ENCODE assay signal across 2 cellular contexts in the genomic region with DNA sequence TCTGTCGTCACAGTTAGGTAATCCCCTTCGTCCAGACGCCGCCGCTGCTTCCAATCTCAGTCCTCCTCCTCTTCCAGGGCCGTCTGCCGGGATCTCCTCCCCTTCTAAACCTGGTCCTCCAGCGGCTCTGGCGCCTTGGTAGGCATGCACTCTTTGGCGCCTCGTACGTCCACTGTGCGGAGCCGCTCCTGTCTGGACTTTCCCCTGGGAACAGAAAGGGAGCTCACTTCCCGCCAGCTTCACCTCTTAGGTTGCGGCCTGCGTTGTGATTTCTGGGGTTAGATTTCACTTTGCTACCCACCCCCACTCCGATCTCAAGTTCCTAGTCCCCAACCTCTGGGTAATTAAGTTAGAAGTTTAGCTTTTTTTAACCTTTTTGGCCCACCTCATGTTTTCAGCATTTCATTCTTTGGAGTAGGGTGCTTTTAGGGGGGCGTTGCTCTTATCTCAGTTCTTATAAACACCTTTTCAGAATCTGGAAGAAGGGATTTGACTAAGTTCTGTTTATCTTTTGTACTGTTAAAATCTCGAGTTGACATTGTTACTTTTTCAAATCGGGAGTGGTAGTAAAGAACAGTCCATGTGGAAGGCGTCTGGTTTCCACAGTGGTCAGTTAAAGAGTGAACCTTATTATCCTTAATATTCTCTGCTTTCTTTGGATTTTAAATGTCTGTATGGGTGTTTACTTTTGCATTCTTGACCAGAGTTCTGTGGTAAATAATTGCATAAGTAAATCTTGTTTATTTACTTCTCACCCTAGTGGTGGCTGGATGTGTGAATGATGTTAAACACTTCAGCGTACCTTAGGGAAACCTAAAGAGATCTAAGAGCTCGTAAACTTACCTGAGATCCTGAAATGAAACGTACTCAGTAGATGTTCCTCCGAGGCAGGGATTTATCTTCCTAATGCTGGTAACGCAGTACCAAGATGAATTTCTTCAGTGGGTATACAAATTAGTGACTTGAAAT.
TF ChIP-seq lines count a peak whose summit lies in the region.

No MANE protein-coding gene starts in this region.

TF ChIP-seq in A549, 52 proteins besides CTCF, POLR2A, EP300 and RAD21:
- TF ChIP-seq NPAS2 (CRISPR knock-in tag; IDR thresholded peaks at IDR 0.05; ENCODE audit: borderline replicate concordance) (no peak), KDM5A (IDR thresholded peaks at IDR 0.05) (peak; percentile 46; the same call in 1 of the 2 replicates), NFE2L2 (conservative IDR thresholded peaks at IDR 0.05; ENCODE audit: low read length) (no peak), E2F6 (IDR thresholded peaks at IDR 0.05; ENCODE audit: borderline replicate concordance, low read depth) (peak; percentile 64; the same call in 1 of the 2 replicates), FOSL2 (IDR thresholded peaks at IDR 0.05) (no peak), FOSL2 (CRISPR knock-in tag; IDR thresholded peaks at IDR 0.05) (no peak), RFX5 (IDR thresholded peaks at IDR 0.05) (no peak), HOXB13 (CRISPR knock-in tag; IDR thresholded peaks at IDR 0.05; ENCODE audit: low read depth) (no peak), CBX8 (IDR thresholded peaks at IDR 0.05) (no peak), HMGXB4 (CRISPR knock-in tag; IDR thresholded peaks at IDR 0.05; ENCODE audit: borderline replicate concordance) (0 out of 2 replicates have a peak, but pooled peaks have one; percentile 51), JUN (IDR thresholded peaks at IDR 0.05) (peak in 1 of 2 experiments; percentile 14; a peak in 1 of 5 replicates), REST (IDR thresholded peaks at IDR 0.05) (no peak)

TF ChIP-seq in K562, 482 proteins besides CTCF, POLR2A, EP300 and RAD21 (continues in another document):
- TF ChIP-seq, protein P1, sequence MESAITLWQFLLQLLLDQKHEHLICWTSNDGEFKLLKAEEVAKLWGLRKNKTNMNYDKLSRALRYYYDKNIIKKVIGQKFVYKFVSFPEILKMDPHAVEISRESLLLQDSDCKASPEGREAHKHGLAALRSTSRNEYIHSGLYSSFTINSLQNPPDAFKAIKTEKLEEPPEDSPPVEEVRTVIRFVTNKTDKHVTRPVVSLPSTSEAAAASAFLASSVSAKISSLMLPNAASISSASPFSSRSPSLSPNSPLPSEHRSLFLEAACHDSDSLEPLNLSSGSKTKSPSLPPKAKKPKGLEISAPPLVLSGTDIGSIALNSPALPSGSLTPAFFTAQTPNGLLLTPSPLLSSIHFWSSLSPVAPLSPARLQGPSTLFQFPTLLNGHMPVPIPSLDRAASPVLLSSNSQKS (CRISPR knock-in tag; IDR thresholded peaks at IDR 0.05) = no peak
- no peak for TF ChIP-seq ZNF121 (CRISPR knock-in tag; conservative IDR thresholded peaks at IDR 0.05)
- 0 out of 2 replicates have a peak, but pooled peaks have one; percentile 74 for TF ChIP-seq ATF6 (CRISPR knock-in tag; IDR thresholded peaks at IDR 0.05)
- TF ChIP-seq ZEB2 (IDR thresholded peaks at IDR 0.05) = peak; percentile 8; the same call in 1 of the 2 replicates
- no peak for TF ChIP-seq ZNF449 (CRISPR knock-in tag; IDR thresholded peaks at IDR 0.05)
- TF ChIP-seq ZNF408 (CRISPR knock-in tag; IDR thresholded peaks at IDR 0.05; ENCODE audit: low read depth) = no peak
- no peak for TF ChIP-seq ZBTB2 (IDR thresholded peaks at IDR 0.05)
- no peak for TF ChIP-seq SREBF2 (CRISPR knock-in tag; IDR thresholded peaks at IDR 0.05)
- no peak for TF ChIP-seq XRCC3 (IDR thresholded peaks at IDR 0.05)
- no peak for TF ChIP-seq BRF2 (IDR thresholded peaks at IDR 0.05; ENCODE audit: borderline replicate concordance, insufficient read depth, insufficient read length)
- TF ChIP-seq, protein P2, sequence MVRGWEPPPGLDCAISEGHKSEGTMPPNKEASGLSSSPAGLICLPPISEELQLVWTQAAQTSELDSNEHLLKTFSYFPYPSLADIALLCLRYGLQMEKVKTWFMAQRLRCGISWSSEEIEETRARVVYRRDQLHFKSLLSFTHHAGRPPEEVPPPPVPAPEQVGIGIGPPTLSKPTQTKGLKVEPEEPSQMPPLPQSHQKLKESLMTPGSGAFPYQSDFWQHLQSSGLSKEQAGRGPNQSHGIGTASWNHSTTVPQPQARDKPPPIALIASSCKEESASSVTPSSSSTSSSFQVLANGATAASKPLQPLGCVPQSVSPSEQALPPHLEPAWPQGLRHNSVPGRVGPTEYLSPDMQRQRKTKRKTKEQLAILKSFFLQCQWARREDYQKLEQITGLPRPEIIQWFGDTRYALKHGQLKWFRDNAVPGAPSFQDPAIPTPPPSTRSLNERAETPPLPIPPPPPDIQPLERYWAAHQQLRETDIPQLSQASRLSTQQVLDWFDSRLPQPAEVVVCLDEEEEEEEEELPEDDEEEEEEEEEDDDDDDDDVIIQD (CRISPR knock-in tag; IDR thresholded peaks at IDR 0.05) = no peak
- TF ChIP-seq POLR2G (IDR thresholded peaks at IDR 0.05; ENCODE audit: low read depth, low read length) = no peak
- no peak for TF ChIP-seq SMARCA5 (IDR thresholded peaks at IDR 0.05)
- TF ChIP-seq BRD4 (IDR thresholded peaks at IDR 0.05) = no peak
- no peak for TF ChIP-seq PPARD (CRISPR knock-in tag; IDR thresholded peaks at IDR 0.05)
- no peak for TF ChIP-seq NR2F6 (CRISPR knock-in tag; IDR thresholded peaks at IDR 0.05)
- no peak for TF ChIP-seq BMI1 (IDR thresholded peaks at IDR 0.05; ENCODE audit: low read length)
- no peak for TF ChIP-seq ZNF224 (CRISPR knock-in tag; IDR thresholded peaks at IDR 0.05)
- TF ChIP-seq TSHZ1 (CRISPR knock-in tag; IDR thresholded peaks at IDR 0.05) = no peak
- TF ChIP-seq EHMT2 (IDR thresholded peaks at IDR 0.05) = no peak
- no peak for TF ChIP-seq ETV1 (tag; conservative IDR thresholded peaks at IDR 0.05; ENCODE audit: low read depth)
- no peak for TF ChIP-seq ARID4B (CRISPR knock-in tag; IDR thresholded peaks at IDR 0.05)
- TF ChIP-seq ZNF197 (CRISPR knock-in tag; IDR thresholded peaks at IDR 0.05; ENCODE audit: low read depth) = no peak
- no peak for TF ChIP-seq NCOA4 (IDR thresholded peaks at IDR 0.05; ENCODE audit: partially characterized antibody)
- TF ChIP-seq EP400 (IDR thresholded peaks at IDR 0.05) = peak; percentile 5; the same call in 1 of the 2 replicates
- TF ChIP-seq RNF219 (CRISPR knock-in tag; IDR thresholded peaks at IDR 0.05) = no peak
- no peak for TF ChIP-seq PCBP2 (IDR thresholded peaks at IDR 0.05; ENCODE audit: low read depth, low read length, poor library complexity, severe bottlenecking)
- no peak for TF ChIP-seq HEY1 (CRISPR knock-in tag; IDR thresholded peaks at IDR 0.05; ENCODE audit: borderline replicate concordance)
- no peak for TF ChIP-seq FOSL1 (tag; conservative IDR thresholded peaks at IDR 0.05)
- TF ChIP-seq NBN (IDR thresholded peaks at IDR 0.05; ENCODE audit: low read depth) = 0 out of 2 replicates have a peak, but pooled peaks have one; percentile 10
